Comparison of ENCODE assay signal across 17 cellular contexts in the genomic region with DNA sequence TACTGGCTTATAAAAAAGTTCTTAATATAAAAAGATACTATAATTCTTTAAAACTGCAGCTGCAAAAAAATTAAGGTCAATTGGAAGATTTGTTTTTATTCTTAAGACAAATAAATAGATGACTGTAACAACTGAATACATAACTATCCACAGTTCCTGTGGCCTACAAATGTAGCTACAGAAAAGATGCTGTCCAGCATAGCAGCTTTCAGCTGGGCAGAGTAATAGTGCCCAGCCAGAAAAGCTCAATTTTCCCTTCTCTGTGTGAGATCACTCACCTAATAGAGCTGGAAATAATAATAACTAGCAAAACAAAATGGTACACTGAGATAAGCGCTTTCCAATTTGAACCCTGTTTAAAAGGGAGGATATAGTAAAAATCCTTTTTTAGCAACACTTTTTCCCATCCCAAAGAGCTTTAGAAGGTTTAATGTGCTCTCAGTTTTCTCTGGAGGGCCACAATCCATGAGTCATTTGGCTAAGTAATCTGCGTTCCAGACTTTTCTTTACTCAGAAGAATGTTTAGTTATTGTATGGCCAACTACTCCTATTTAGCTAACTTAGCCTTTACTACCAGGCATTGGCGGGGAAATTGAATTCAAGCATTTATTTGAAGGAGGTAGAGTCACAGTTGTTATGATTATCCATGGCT.
DNase-seq lines count a peak whose midpoint lies in the region; TF ChIP-seq lines count a peak whose summit lies in the region.
"Had no signal": no experiment of that assay in that cellular context is flagged by ENCODE, and none has a peak within 500 bp of the region (broad histone marks: within the 10 kb centered on the region; RNA-seq: fewer than 3 reads in every experiment).

No MANE protein-coding gene starts in this region.

- no peak overlapping the region for H2AFZ ChIP-seq in mesenchymal stem cell (ENCODE audit: low read depth, low read length)
- H2AFZ ChIP-seq: hepatocyte had no signal

- H2AK5ac ChIP-seq in mesenchymal stem cell (ENCODE audit: low read length, severe bottlenecking): no peak overlapping the region

- H4K91ac ChIP-seq in mesenchymal stem cell (ENCODE audit: low read length): no peak overlapping the region

- no peak overlapping the region for H3K18ac ChIP-seq in mesenchymal stem cell (ENCODE audit: low read depth in 1 of 2, low read length in 2 of 2)

- no peak for TF ChIP-seq POLR2A in breast epithelium (IDR thresholded peaks at IDR 0.05)

- H4K8ac ChIP-seq in mesenchymal stem cell (ENCODE audit: low read length): no peak overlapping the region

- H2BK5ac ChIP-seq in mesenchymal stem cell (ENCODE audit: low read depth, low read length, poor library complexity, severe bottlenecking): no peak overlapping the region

- no peak overlapping the region for H3K23ac ChIP-seq in mesenchymal stem cell (ENCODE audit: low read length in 2 of 2)

- H3K27ac ChIP-seq in brain microvascular endothelial cell: no peak overlapping the region
- H3K27ac ChIP-seq in mesenchymal stem cell (ENCODE audit: low read length, poor library complexity, severe bottlenecking): no peak overlapping the region
- no peak overlapping the region for H3K27ac ChIP-seq in breast epithelium
- H3K27ac ChIP-seq: cardiac muscle cell, hepatocyte, left lung, right atrium auricular region, vagina had no signal

- H2BK15ac ChIP-seq in mesenchymal stem cell (ENCODE audit: low read depth, poor library complexity, severe bottlenecking): no peak overlapping the region

- H3K79me1 ChIP-seq in mesenchymal stem cell (replicated peaks; ENCODE audit: low read length, poor library complexity, severe bottlenecking): no peaks in the 10 kb centered on the region

- H2BK12ac ChIP-seq in mesenchymal stem cell (ENCODE audit: low read length in 2 of 2): no peak overlapping the region

- H3K9me3 ChIP-seq in mesenchymal stem cell (ENCODE audit: control insufficient read depth, low read length) (no peaks in the 10 kb centered on the region), breast epithelium (no peaks in the 10 kb centered on the region)
- H3K9me3 ChIP-seq: left lung, right atrium auricular region, vagina had no signal

- no peak overlapping the region for H3K4me3 ChIP-seq in brain microvascular endothelial cell (ENCODE audit: low read depth, low read length)
- no peak overlapping the region for H3K4me3 ChIP-seq in mesenchymal stem cell (ENCODE audit: insufficient read depth in 1 of 2, low read depth in 1 of 2, low read length in 2 of 2)
- H3K4me3 ChIP-seq in breast epithelium: no peak overlapping the region
- H3K4me3 ChIP-seq: cardiac muscle cell, hepatocyte, left lung, right atrium auricular region, vagina had no signal

- H2BK120ac ChIP-seq in mesenchymal stem cell (ENCODE audit: low read depth, low read length): no peak overlapping the region

- no peaks in the 10 kb centered on the region for H3K27me3 ChIP-seq in brain microvascular endothelial cell (replicated peaks)
- H3K27me3 ChIP-seq in mesenchymal stem cell (ENCODE audit: control insufficient read depth in 1 of 2, insufficient read depth in 1 of 2, low read length in 2 of 2): no peaks in the 10 kb centered on the region
- H3K27me3 ChIP-seq in breast epithelium: no peaks in the 10 kb centered on the region
- H3K27me3 ChIP-seq: cardiac muscle cell, hepatocyte, left lung, right atrium auricular region, vagina had no signal

- no peak overlapping the region for H3K4ac ChIP-seq in mesenchymal stem cell (ENCODE audit: low read depth in 1 of 2, low read length in 2 of 2)

- peak; percentile 66 for DNase-seq in EH (ENCODE audit: low read depth)
- peak; percentile 36 for DNase-seq in LHCN-M2 (ENCODE audit: low read depth)
- peak; percentile 24 for DNase-seq in brain microvascular endothelial cell
- DNase-seq in mesenchymal stem cell: peak; percentile 25
- DNase-seq in NCI-H748 treated with DMSO at 0.1 percent for 48 hours (lab: John Stamatoyannopoulos, UW): no peak
- no peak for DNase-seq in NCI-H526 treated with DMSO at 0.1 percent for 48 hours (lab: John Stamatoyannopoulos, UW)
- DNase-seq in breast epithelium (ENCODE audit: low spot score in 2 of 2): no peak
- DNase-seq in HPDE6-E6E7 (ENCODE audit: extremely low spot score): no peak
- DNase-seq: NCI-H1417 treated with DMSO at 0.1 percent for 48 hours, NCI-H2081 treated with DMSO at 0.1 percent for 48 hours, NCI-H345, Right ventricle myocardium superior had no signal

- H3K9ac ChIP-seq in mesenchymal stem cell (ENCODE audit: low read length): no peak overlapping the region

- no peak overlapping the region for H3K14ac ChIP-seq in mesenchymal stem cell (ENCODE audit: low read length in 2 of 2)

- TF ChIP-seq CTCF in brain microvascular endothelial cell (IDR thresholded peaks at IDR 0.05; ENCODE audit: low read depth, low read length, missing control alignments): no peak
- no peak for TF ChIP-seq CTCF in breast epithelium (IDR thresholded peaks at IDR 0.05)

- H3K36me3 ChIP-seq in brain microvascular endothelial cell (replicated peaks) (no peaks in the 10 kb centered on the region), mesenchymal stem cell (ENCODE audit: control insufficient read depth in 1 of 2, insufficient read depth in 2 of 2, low read depth in 1 of 2, low read length in 2 of 2) (no peaks in the 10 kb centered on the region), breast epithelium (no peaks in the 10 kb centered on the region)
- H3K36me3 ChIP-seq: cardiac muscle cell, left lung, right atrium auricular region, vagina had no signal

- no peaks in the 10 kb centered on the region for H3K4me1 ChIP-seq in mesenchymal stem cell (ENCODE audit: control insufficient read depth, insufficient read depth, low read depth, low read length)
- no peaks in the 10 kb centered on the region for H3K4me1 ChIP-seq in breast epithelium
- H3K4me1 ChIP-seq: left lung, right atrium auricular region had no signal

- intact Hi-C loops in breast epithelium (cut with DNase I; ENCODE audit: low total_unique reads): no loop called here

- in situ Hi-C loops in brain microvascular endothelial cell (cut with HindIII; ENCODE audit: low pct_ligation_motif_present, low sequenced_read_pairs): loop anchor here (25.0 kb wide), 1 partner anchor 163 kb away; the partner anchor contains the start of gene SLC39A10

- WGBS in mesenchymal stem cell: no CpG with 5 or more reads among the region's 3 CpGs

- no peak overlapping the region for H3K4me2 ChIP-seq in mesenchymal stem cell (ENCODE audit: low read length, poor library complexity, severe bottlenecking)
- H3K4me2 ChIP-seq: hepatocyte had no signal

Comparison
In these comparisons a context has a peak if more than half of its experiments do, and no peak if none do; other contexts are left out.
1. DNase-seq: peak in EH (single experiment), LHCN-M2 (single experiment), brain microvascular endothelial cell (single experiment) and mesenchymal stem cell (single experiment); none in NCI-H748 treated with DMSO at 0.1 percent for 48 hours (single experiment), NCI-H526 treated with DMSO at 0.1 percent for 48 hours (single experiment), breast epithelium (0 of 2) and HPDE6-E6E7 (single experiment).